Comparison of ENCODE assay signal across 1 cellular context in the genomic region with DNA sequence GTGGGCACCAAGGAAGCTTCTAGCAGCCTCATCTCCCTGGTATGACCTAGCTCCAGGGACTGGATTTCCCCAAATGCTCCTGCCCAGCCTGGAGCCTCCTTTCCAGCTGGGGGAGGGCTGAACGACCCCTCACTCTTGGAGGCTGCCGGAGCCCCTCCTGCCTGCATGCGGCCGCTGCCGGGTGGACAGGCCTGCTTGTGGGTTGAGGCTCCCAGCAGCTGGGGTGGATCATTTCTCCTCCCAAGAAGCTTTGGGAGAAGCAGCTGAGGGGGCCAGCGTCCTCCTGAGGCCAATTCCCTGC.
TF ChIP-seq lines count a peak whose summit lies in the region.

No MANE protein-coding gene starts in this region.

TF ChIP-seq in A549, 52 proteins besides CTCF, POLR2A, EP300 and RAD21 (continued from another document):
- TF ChIP-seq FOXS1 (CRISPR knock-in tag; IDR thresholded peaks at IDR 0.05) (no peak), RFX5 (IDR thresholded peaks at IDR 0.05) (no peak), CBX2 (IDR thresholded peaks at IDR 0.05; ENCODE audit: borderline replicate concordance, low read depth) (no peak), ZNF302 (CRISPR knock-in tag; IDR thresholded peaks at IDR 0.05) (no peak), MAFK (IDR thresholded peaks at IDR 0.05; ENCODE audit: partially characterized antibody) (no peak), ZFP36 (IDR thresholded peaks at IDR 0.05; ENCODE audit: borderline replicate concordance, partially characterized antibody) (no peak), POLR2AphosphoS2 (conservative IDR thresholded peaks at IDR 0.05; ENCODE audit: low read length) (no peak), CBX8 (IDR thresholded peaks at IDR 0.05) (no peak)
- TF ChIP-seq, protein P1, sequence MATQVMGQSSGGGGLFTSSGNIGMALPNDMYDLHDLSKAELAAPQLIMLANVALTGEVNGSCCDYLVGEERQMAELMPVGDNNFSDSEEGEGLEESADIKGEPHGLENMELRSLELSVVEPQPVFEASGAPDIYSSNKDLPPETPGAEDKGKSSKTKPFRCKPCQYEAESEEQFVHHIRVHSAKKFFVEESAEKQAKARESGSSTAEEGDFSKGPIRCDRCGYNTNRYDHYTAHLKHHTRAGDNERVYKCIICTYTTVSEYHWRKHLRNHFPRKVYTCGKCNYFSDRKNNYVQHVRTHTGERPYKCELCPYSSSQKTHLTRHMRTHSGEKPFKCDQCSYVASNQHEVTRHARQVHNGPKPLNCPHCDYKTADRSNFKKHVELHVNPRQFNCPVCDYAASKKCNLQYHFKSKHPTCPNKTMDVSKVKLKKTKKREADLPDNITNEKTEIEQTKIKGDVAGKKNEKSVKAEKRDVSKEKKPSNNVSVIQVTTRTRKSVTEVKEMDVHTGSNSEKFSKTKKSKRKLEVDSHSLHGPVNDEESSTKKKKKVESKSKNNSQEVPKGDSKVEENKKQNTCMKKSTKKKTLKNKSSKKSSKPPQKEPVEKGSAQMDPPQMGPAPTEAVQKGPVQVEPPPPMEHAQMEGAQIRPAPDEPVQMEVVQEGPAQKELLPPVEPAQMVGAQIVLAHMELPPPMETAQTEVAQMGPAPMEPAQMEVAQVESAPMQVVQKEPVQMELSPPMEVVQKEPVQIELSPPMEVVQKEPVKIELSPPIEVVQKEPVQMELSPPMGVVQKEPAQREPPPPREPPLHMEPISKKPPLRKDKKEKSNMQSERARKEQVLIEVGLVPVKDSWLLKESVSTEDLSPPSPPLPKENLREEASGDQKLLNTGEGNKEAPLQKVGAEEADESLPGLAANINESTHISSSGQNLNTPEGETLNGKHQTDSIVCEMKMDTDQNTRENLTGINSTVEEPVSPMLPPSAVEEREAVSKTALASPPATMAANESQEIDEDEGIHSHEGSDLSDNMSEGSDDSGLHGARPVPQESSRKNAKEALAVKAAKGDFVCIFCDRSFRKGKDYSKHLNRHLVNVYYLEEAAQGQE (IDR thresholded peaks at IDR 0.05) = no peak
- TF ChIP-seq, protein P2, sequence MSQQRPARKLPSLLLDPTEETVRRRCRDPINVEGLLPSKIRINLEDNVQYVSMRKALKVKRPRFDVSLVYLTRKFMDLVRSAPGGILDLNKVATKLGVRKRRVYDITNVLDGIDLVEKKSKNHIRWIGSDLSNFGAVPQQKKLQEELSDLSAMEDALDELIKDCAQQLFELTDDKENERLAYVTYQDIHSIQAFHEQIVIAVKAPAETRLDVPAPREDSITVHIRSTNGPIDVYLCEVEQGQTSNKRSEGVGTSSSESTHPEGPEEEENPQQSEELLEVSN (IDR thresholded peaks at IDR 0.05; ENCODE audit: borderline replicate concordance, low read depth) = no peak
- TF ChIP-seq, protein P3, sequence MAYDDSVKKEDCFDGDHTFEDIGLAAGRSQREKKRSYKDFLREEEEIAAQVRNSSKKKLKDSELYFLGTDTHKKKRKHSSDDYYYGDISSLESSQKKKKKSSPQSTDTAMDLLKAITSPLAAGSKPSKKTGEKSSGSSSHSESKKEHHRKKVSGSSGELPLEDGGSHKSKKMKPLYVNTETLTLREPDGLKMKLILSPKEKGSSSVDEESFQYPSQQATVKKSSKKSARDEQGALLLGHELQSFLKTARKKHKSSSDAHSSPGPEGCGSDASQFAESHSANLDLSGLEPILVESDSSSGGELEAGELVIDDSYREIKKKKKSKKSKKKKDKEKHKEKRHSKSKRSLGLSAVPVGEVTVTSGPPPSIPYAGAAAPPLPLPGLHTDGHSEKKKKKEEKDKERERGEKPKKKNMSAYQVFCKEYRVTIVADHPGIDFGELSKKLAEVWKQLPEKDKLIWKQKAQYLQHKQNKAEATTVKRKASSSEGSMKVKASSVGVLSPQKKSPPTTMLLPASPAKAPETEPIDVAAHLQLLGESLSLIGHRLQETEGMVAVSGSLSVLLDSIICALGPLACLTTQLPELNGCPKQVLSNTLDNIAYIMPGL (CRISPR knock-in tag; IDR thresholded peaks at IDR 0.05; ENCODE audit: borderline replicate concordance) = no peak
- TF ChIP-seq, protein P4, sequence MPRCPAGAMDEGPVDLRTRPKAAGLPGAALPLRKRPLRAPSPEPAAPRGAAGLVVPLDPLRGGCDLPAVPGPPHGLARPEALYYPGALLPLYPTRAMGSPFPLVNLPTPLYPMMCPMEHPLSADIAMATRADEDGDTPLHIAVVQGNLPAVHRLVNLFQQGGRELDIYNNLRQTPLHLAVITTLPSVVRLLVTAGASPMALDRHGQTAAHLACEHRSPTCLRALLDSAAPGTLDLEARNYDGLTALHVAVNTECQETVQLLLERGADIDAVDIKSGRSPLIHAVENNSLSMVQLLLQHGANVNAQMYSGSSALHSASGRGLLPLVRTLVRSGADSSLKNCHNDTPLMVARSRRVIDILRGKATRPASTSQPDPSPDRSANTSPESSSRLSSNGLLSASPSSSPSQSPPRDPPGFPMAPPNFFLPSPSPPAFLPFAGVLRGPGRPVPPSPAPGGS (IDR thresholded peaks at IDR 0.05) = no peak
